In the genomic region with DNA sequence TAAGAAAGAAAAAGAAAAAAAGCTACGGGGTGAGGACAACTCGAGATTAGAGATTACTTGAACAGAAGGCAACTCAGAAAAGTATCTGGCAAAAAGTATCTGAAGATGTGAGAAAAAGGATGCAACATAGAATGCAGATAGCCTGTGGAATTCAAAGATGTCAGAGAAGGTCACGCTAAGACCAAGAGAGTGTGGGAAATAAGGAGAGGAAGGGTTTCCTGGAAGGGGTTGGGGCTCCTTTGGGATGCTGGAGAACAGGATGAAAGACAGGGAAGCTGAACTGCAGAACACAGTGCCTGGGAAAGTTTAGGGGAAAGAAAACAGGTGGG, we compare ENCODE assay signal across 8 cellular contexts. TPM values are rescaled to one million over a fixed set of nuclear protein-coding genes. Genes with fewer than 3 reads are reported as not detected.
A peak's percentile ranks its signal among the peaks of the same experiment; 100 is the strongest.
DNase-seq lines count a peak whose midpoint lies in the region; ATAC-seq, FAIRE-seq and TF ChIP-seq lines count a peak whose summit lies in the region.

No MANE protein-coding gene starts in this region.

- no peaks in the 10 kb centered on the region for H3K27me3 ChIP-seq in WERI-Rb-1 (ENCODE audit: insufficient read depth, low read depth, severe bottlenecking)
- peaks cover 0 to 43% (median 18%) of the 10 kb centered on the region in 9 donors for H3K27me3 ChIP-seq in heart left ventricle

- intact Hi-C loops in heart left ventricle (cut with DNase I), result loop anchor here in 4 of 10 donors (5.0 kb wide), 2 partner anchors 295 to 300 kb away; no protein-coding TSS in a partner anchor

- H3K36me3 ChIP-seq in WERI-Rb-1, result no peaks in the 10 kb centered on the region
- no peaks in the 10 kb centered on the region for H3K36me3 ChIP-seq in heart left ventricle

- H3K9me3 ChIP-seq in WERI-Rb-1 (ENCODE audit: severe bottlenecking) (no peaks in the 10 kb centered on the region), heart left ventricle (no peaks in the 10 kb centered on the region)

- 23 to 35% (median 32%) methylated on average over 3 of the region's 3 CpGs for WGBS in heart left ventricle, 4 donors

- peak in 3 of 4 donors; percentile 20 to 53 (median 51) for ATAC-seq in heart left ventricle
- ATAC-seq in omental fat pad (ENCODE audit: low FRiP score), result no peak

- H3K27ac ChIP-seq in WERI-Rb-1 (peak overlapping the region; percentile 66; the same call in 1 of the 2 replicates), heart left ventricle (peak overlapping the region in 10 of 12 donors; percentile 37 to 79 (median 59))

- TF ChIP-seq POLR2A in heart left ventricle (IDR thresholded peaks at IDR 0.05), result no peak

- DNase-seq in WERI-Rb-1 (no peak), heart left ventricle (peak in 3 of 5 donors; percentile 24 to 33 (median 30)), retinal pigment epithelial cell (ENCODE audit: low read depth) (no peak), omental fat pad (ENCODE audit: low spot score) (no peak), UCSD-AML1 (lab: John Stamatoyannopoulos, UW; ENCODE audit: unreplicated experiment) (no peak), NCI-H345 (lab: John Stamatoyannopoulos, UW) (no peak)
- DNase-seq in stimulated activated CD4-positive, alpha-beta T cell treated with anti-CD3 and anti-CD28 coated beads, Interleukin-1b, Interleukin-23, amount 100 ng/mL, for 48 hours, result no peak

- H3K4me1 ChIP-seq in heart left ventricle, result peaks cover 0 to 24% (median 5%) of the 10 kb centered on the region in 12 donors

- FAIRE-seq in G401.6 (lab: Jason Lieb, UNC), result peak; percentile 27

- TF ChIP-seq CTCF in WERI-Rb-1 (IDR thresholded peaks at IDR 0.05; ENCODE audit: low read depth, low read length), result no peak
- no peak for TF ChIP-seq CTCF in heart left ventricle (IDR thresholded peaks at IDR 0.05)
- no peak for TF ChIP-seq CTCF in retinal pigment epithelial cell (conservative IDR thresholded peaks at IDR 0.05; ENCODE audit: low read depth, low read length)
- TF ChIP-seq CTCF in omental fat pad (IDR thresholded peaks at IDR 0.05), result no peak

- H3K4me3 ChIP-seq in WERI-Rb-1 (ENCODE audit: low read depth, low read length) (peak overlapping the region; percentile 63), heart left ventricle (peak overlapping the region in 11 of 12 donors; percentile 27 to 67 (median 56)), retinal pigment epithelial cell (ENCODE audit: low read length) (peak overlapping the region; percentile 51)

RNA-seq across cellular contexts. Expression of a gene that starts 1.2 kb away (rescaled TPM):
- total RNA-seq in heart left ventricle (10 to 100 TPM in 6 of 9 donors, 1 to 10 TPM in 3; 7.8 to 14.1 (median 10.9) TPM), omental fat pad (10 to 100 TPM in 1 of 4 donors, 1 to 10 TPM in 3; 2.8 to 26.6 (median 5.1) TPM)
- polyA plus RNA-seq in heart left ventricle, result 1 to 10 TPM in 1 of 2 donors, under 1 TPM in 1; 0.93 to 1.2 TPM

Comparison
In these comparisons a context has a peak if more than half of its experiments do, and no peak if none do; other contexts are left out.
1. DNase-seq: peak in heart left ventricle (3 of 5); none in WERI-Rb-1 (single experiment), retinal pigment epithelial cell (single experiment), stimulated activated CD4-positive, alpha-beta T cell treated with anti-CD3 and anti-CD28 coated beads, Interleukin-1b, Interleukin-23, amount 100 ng/mL, for 48 hours (single experiment), omental fat pad (single experiment), UCSD-AML1 (single experiment) and NCI-H345 (single experiment).
2. Peak in every context shown above with its lines, with median percentiles within 50 percentile points of each other: H3K4me3 ChIP-seq.